Comparison of ENCODE assay signal across 20 cellular contexts in the genomic region with DNA sequence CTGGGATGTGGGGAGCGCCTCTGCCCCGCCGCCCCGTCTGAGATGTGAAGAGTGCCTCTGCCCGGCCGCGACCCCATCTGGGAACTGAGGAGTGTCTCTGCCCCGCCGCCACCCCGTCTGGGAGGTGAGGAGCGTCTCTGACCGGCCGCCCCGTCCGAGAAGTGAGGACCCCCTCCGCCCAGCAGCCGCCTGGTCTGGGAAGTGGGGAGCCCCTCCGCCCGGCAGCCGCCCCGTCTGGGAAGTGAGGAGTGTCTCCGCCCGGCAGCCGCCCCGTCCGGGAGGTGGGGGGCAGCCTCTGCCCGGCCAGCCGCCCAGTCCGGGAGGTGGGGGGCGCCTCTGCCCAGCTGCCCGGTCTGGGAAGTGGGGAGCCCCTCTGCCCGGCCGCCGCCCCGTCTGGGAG. TPM values are rescaled to one million over a fixed set of nuclear protein-coding genes. Genes with fewer than 3 reads are reported as not detected.
"Had no signal": no experiment of that assay in that cellular context is flagged by ENCODE, and none has a peak within 500 bp of the region (broad histone marks: within the 10 kb centered on the region; RNA-seq: fewer than 3 reads in every experiment).

No MANE protein-coding gene starts in this region.

RNA-seq across cellular contexts. Expression of gene GPX6, which starts 13.5 kb away (rescaled TPM):
- total RNA-seq: activated naive CD4-positive, alpha-beta T cell treated with anti-CD3 and anti-CD28 coated beads for 36 hours; activated naive CD4-positive, alpha-beta T cell treated with anti-CD3 and anti-CD28 coated beads, Interleukin-2, amount 50 U/mL, for 72 hours; activated naive CD8-positive, alpha-beta T cell treated with anti-CD3 and anti-CD28 coated beads for 36 hours; activated naive CD8-positive, alpha-beta T cell treated with anti-CD3 and anti-CD28 coated beads, Interleukin-2, amount 10 ng/mL, durations not matched to agents 7 days and 5 days; activated T-cell treated with anti-CD3 and anti-CD28 coated beads, Interleukin-2, amount 50 U/mL, for 4 hours; activated T-cell treated with anti-CD3 and anti-CD28 coated beads, Interleukin-2, amount 50 U/mL, for 72 hours; activated T-helper 1 cell treated with anti-CD3 and anti-CD28 coated beads, Interleukin-12 subunit alpha, Interleukin-12 subunit beta, Interleukin-2, Interleukin-4 antibody, amounts not matched to agents 30 ng/mL and 10 ng/mL and 1 ng/mL, durations not matched to agents 14 hours and 24 hours and 36 hours; activated T-helper 17 cell treated with anti-CD3 and anti-CD28 coated beads, Interleukin-2, amount 50 U/mL, for 72 hours; activated T-helper 2 cell treated with anti-CD3 and anti-CD28 coated beads, Interferon-gamma antibody, Interleukin-2, Interleukin-4, amounts not matched to agents 10 μg/mL and 5 μg/mL and 100 μg/mL, durations not matched to agents 14 hours and 24 hours and 36 hours; adrenal gland; aorta; ascending aorta; astrocyte; body of pancreas; breast epithelium; bronchial epithelial cell; cardiac muscle cell; cardiac septum; cerebellum had no signal
- polyA plus RNA-seq: adipose tissue, adrenal gland, aorta, cardiac muscle cell had no signal

RNA-seq across cellular contexts. Expression of gene GPX5, which starts 23.5 kb away (rescaled TPM):
- total RNA-seq: activated naive CD4-positive, alpha-beta T cell treated with anti-CD3 and anti-CD28 coated beads for 36 hours; activated naive CD4-positive, alpha-beta T cell treated with anti-CD3 and anti-CD28 coated beads, Interleukin-2, amount 50 U/mL, for 72 hours; activated naive CD8-positive, alpha-beta T cell treated with anti-CD3 and anti-CD28 coated beads for 36 hours; activated naive CD8-positive, alpha-beta T cell treated with anti-CD3 and anti-CD28 coated beads, Interleukin-2, amount 10 ng/mL, durations not matched to agents 7 days and 5 days; activated T-cell treated with anti-CD3 and anti-CD28 coated beads, Interleukin-2, amount 50 U/mL, for 4 hours; activated T-cell treated with anti-CD3 and anti-CD28 coated beads, Interleukin-2, amount 50 U/mL, for 72 hours; activated T-helper 1 cell treated with anti-CD3 and anti-CD28 coated beads, Interleukin-12 subunit alpha, Interleukin-12 subunit beta, Interleukin-2, Interleukin-4 antibody, amounts not matched to agents 30 ng/mL and 10 ng/mL and 1 ng/mL, durations not matched to agents 14 hours and 24 hours and 36 hours; activated T-helper 17 cell treated with anti-CD3 and anti-CD28 coated beads, Interleukin-2, amount 50 U/mL, for 72 hours; activated T-helper 2 cell treated with anti-CD3 and anti-CD28 coated beads, Interferon-gamma antibody, Interleukin-2, Interleukin-4, amounts not matched to agents 10 μg/mL and 5 μg/mL and 100 μg/mL, durations not matched to agents 14 hours and 24 hours and 36 hours; adrenal gland; aorta; ascending aorta; body of pancreas; breast epithelium; bronchial epithelial cell; cardiac septum; cerebellum had no signal
- polyA plus RNA-seq: adipose tissue, adrenal gland, aorta had no signal

RNA-seq across cellular contexts. Expression of gene ZSCAN23, which starts 58.8 kb away (rescaled TPM):
- total RNA-seq: ascending aorta had no signal
